In the genomic region with DNA sequence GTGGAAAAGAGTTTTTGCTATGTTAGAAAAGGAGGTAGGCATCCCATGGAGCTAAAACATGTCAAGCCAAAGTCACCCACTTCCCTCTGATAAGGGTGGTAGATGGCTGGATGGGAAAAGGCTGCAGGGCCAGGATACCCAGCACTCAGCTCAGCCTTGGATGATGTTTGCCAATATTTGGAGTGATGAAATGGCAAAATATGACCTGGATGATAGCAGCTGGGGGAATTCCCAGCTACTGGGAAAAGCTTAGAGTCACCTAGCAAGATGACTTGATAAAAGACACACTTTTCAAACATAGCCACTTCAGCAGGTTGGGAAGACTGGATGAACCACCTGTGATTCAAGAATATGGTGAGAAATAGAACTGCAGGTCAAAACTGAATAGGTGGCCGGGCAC, we compare ENCODE assay signal across 17 cellular contexts. TPM values are rescaled to one million over a fixed set of nuclear protein-coding genes. Genes with fewer than 3 reads are reported as not detected.
DNase-seq lines count a peak whose midpoint lies in the region; TF ChIP-seq lines count a peak whose summit lies in the region.
"Had no signal": no experiment of that assay in that cellular context is flagged by ENCODE, and none has a peak within 500 bp of the region (broad histone marks: within the 10 kb centered on the region; RNA-seq: fewer than 3 reads in every experiment).

No MANE protein-coding gene starts in this region.

- 85 to 100% (median 89%) methylated on average over 1 of the region's 1 CpG for WGBS in adrenal gland, 4 donors

- H3K4me3 Mint-ChIP-seq in chondrocyte (ENCODE audit: unreplicated experiment), result no peak overlapping the region
- H3K4me3 Mint-ChIP-seq: activated naive CD8-positive, alpha-beta T cell treated with anti-CD3 and anti-CD28 coated beads, Interleukin-2, amount 50 U/mL, for 24 hours; mesothelial cell of epicardium; neural crest cell had no signal

- no peak for TF ChIP-seq POLR2A in adrenal gland (IDR thresholded peaks at IDR 0.05)

- peak overlapping the region in 1 of 5 donors; percentile 55 for H3K27ac ChIP-seq in adrenal gland

- peaks cover 7% of the 10 kb centered on the region for H3K27me3 ChIP-seq in adrenal gland

- H3K27ac Mint-ChIP-seq in chondrocyte (ENCODE audit: unreplicated experiment), result peak overlapping the region; percentile 86
- H3K27ac Mint-ChIP-seq: activated naive CD8-positive, alpha-beta T cell treated with anti-CD3 and anti-CD28 coated beads, Interleukin-2, amount 50 U/mL, for 24 hours; mesothelial cell of epicardium had no signal

- TF ChIP-seq CTCF in chondrocyte (IDR thresholded peaks at IDR 0.05), result no peak
- TF ChIP-seq CTCF in adrenal gland (IDR thresholded peaks at IDR 0.05), result no peak

- DNase-seq in A172 (ENCODE audit: low spot score) (peak; percentile 27), HCEC 1CT (peak; percentile 39), chondrocyte (ENCODE audit: low spot score) (no peak), kidney tubule cell (ENCODE audit: low spot score) (peak; percentile 26), adrenal gland (no peak), AG08396 (ENCODE audit: low spot score) (no peak), NCI-H82 (lab: John Stamatoyannopoulos, UW) (no peak), SIG-M5 treated with dmso at 0.1 percent for 504 hours (lab: John Stamatoyannopoulos, UW; ENCODE audit: unreplicated experiment) (no peak)
- DNase-seq: activated CD8-positive, alpha-beta memory T cell treated with anti-CD3 and anti-CD28 coated beads for 24 hours; activated naive CD8-positive, alpha-beta T cell treated with anti-CD3 and anti-CD28 coated beads, Interleukin-2, amount 50 U/mL, for 24 hours; COR-L47; NCI-H2081 treated with DMSO at 0.1 percent for 48 hours; NCI-H526 treated with DMSO at 0.1 percent for 48 hours; retina; SIG-M5 had no signal

- no peaks in the 10 kb centered on the region for H3K9me3 ChIP-seq in adrenal gland (replicated peaks in 1 of 3)

- H3K4me1 Mint-ChIP-seq in chondrocyte (ENCODE audit: low read depth), result peaks cover 17% of the 10 kb centered on the region
- H3K4me1 Mint-ChIP-seq: neural crest cell had no signal

- H3K4me1 ChIP-seq in adrenal gland (replicated peaks in 1 of 2), result no peaks in the 10 kb centered on the region

- H3K36me3 ChIP-seq in adrenal gland (replicated peaks in 1 of 2), result no peaks in the 10 kb centered on the region

- no peak overlapping the region for H3K4me3 ChIP-seq in adrenal gland

- no peaks in the 10 kb centered on the region for H3K36me3 Mint-ChIP-seq in chondrocyte (ENCODE audit: low read depth)
- H3K36me3 Mint-ChIP-seq: mesothelial cell of epicardium had no signal

- intact Hi-C loops in adrenal gland (cut with DNase I), result no loop called here

- H3K9me3 Mint-ChIP-seq in chondrocyte (ENCODE audit: low read depth), result no peaks in the 10 kb centered on the region
- H3K9me3 Mint-ChIP-seq: activated naive CD8-positive, alpha-beta T cell treated with anti-CD3 and anti-CD28 coated beads, Interleukin-2, amount 50 U/mL, for 24 hours; mesothelial cell of epicardium; neural crest cell had no signal

- H3K27me3 Mint-ChIP-seq in chondrocyte (ENCODE audit: low read depth), result no peaks in the 10 kb centered on the region
- H3K27me3 Mint-ChIP-seq: activated naive CD8-positive, alpha-beta T cell treated with anti-CD3 and anti-CD28 coated beads, Interleukin-2, amount 50 U/mL, for 24 hours had no signal

RNA-seq across cellular contexts. Expression of a gene that starts 10.1 kb away (rescaled TPM):
- total RNA-seq in A172 (2014; rRNA removed; shearing (Covaris generic)), result not detected in 2 replicates
- total RNA-seq in chondrocyte, result not detected in 3 replicates
- 10 to 100 TPM in 1 of 8 donors, under 1 TPM in 3, not detected in 4; 0.14 to 21.8 (median 0.69) TPM for total RNA-seq in adrenal gland
- 1 to 10 TPM in 1 of 3 donors, under 1 TPM in 2; 0.31 to 1.1 (median 0.71) TPM for polyA plus RNA-seq in adrenal gland

Comparison
In these comparisons a context has a peak if more than half of its experiments do, and no peak if none do; other contexts are left out.
1. DNase-seq: peak in A172 (single experiment), HCEC 1CT (single experiment) and kidney tubule cell (single experiment); none in chondrocyte (single experiment), adrenal gland (0 of 7), AG08396 (single experiment), NCI-H82 (single experiment) and SIG-M5 treated with dmso at 0.1 percent for 504 hours (single experiment).